ENCODE assay signal across 2 cellular contexts in the genomic region with DNA sequence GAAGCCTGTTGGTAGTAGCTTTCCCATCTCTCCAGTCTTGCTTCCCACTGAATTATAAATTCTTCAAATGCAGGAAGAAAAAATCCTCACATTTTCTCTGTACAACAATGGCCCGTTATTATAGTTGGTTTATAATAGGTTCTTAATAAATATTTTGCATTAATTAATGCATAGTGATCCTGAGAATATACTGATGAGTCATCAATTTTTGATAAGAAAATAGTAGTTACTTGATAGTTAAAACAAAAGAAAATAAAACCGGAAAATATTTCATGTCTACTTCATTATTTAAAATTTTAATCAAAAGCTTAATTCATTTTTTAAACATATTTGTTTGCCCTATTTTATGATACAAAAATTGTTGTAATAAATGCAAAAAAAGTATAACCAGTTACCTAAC.
TF ChIP-seq lines count a peak whose summit lies in the region.

No MANE protein-coding gene starts in this region.

TF ChIP-seq in HepG2, 621 proteins besides CTCF, POLR2A, EP300 and RAD21:
- no peak for TF ChIP-seq BCL6 (CRISPR knock-in tag; IDR thresholded peaks at IDR 0.05)
- peak; percentile 94 for TF ChIP-seq MAFF (IDR thresholded peaks at IDR 0.05; ENCODE audit: low read depth, low read length)
- peak; percentile 87 to 98 for TF ChIP-seq MAFK (conservative IDR thresholded peaks at IDR 0.05 in 1 of 2, IDR thresholded peaks at IDR 0.05 in 1 of 2; ENCODE audit: low read length in 2 of 2)

TF ChIP-seq in H1, 55 proteins besides CTCF, POLR2A, EP300 and RAD21:
- no peak for TF ChIP-seq RFX5 (IDR thresholded peaks at IDR 0.05; ENCODE audit: borderline replicate concordance, low read depth, low read length)
- peak; percentile 95 for TF ChIP-seq MAFK (IDR thresholded peaks at IDR 0.05; ENCODE audit: low read depth, low read length)
